18 cellular contexts compared by ENCODE assay signal in genomic region chr4:78004270-78004669, GRCh38. TPM values are rescaled to one million over a fixed set of nuclear protein-coding genes. Genes with fewer than 3 reads are reported as not detected.
"Had no signal": no experiment of that assay in that cellular context is flagged by ENCODE, and none has a peak within 500 bp of the region (broad histone marks: within the 10 kb centered on the region; RNA-seq: fewer than 3 reads in every experiment).

No MANE protein-coding gene starts in this region.

- H3K4me3 Mint-ChIP-seq: activated CD4-positive, alpha-beta T cell treated with anti-CD3 and anti-CD28 coated beads, Interleukin-2, amount 10 ng/mL, durations not matched to agents 7 days and 5 days; activated T-helper 17 cell treated with anti-CD3 and anti-CD28 coated beads, Interleukin-2, amount 50 U/mL, for 72 hours; naive thymus-derived CD8-positive, alpha-beta T cell had no signal

- H3K4me1 Mint-ChIP-seq: activated CD4-positive, alpha-beta T cell treated with anti-CD3 and anti-CD28 coated beads, Interleukin-2, amount 10 ng/mL, durations not matched to agents 7 days and 5 days; activated T-helper 17 cell treated with anti-CD3 and anti-CD28 coated beads, Interleukin-2, amount 50 U/mL, for 72 hours; naive thymus-derived CD8-positive, alpha-beta T cell had no signal

- H3K27ac Mint-ChIP-seq: activated CD4-positive, alpha-beta T cell treated with anti-CD3 and anti-CD28 coated beads, Interleukin-2, amount 10 ng/mL, durations not matched to agents 7 days and 5 days; activated T-helper 17 cell treated with anti-CD3 and anti-CD28 coated beads, Interleukin-2, amount 50 U/mL, for 72 hours; naive thymus-derived CD8-positive, alpha-beta T cell had no signal

- ATAC-seq: activated T-helper 17 cell treated with anti-CD3 and anti-CD28 coated beads, Interleukin-2, amount 50 U/mL, for 72 hours; left cardiac atrium; lower lobe of right lung; naive thymus-derived CD8-positive, alpha-beta T cell had no signal

- DNase-seq: activated CD4-positive, alpha-beta T cell treated with anti-CD3 and anti-CD28 coated beads, Interleukin-2, amount 10 ng/mL, durations not matched to agents 7 days and 5 days; activated CD4-positive, CD25-positive, alpha-beta regulatory T cell; activated naive CD4-positive, alpha-beta T cell treated with anti-CD3 and anti-CD28 coated beads, Interleukin-2, amount 50 U/mL, for 16 hours; activated T-cell treated with anti-CD3 and anti-CD28 coated beads for 4 hours; adrenal gland; hippocampal formation; left cardiac atrium; lower lobe of right lung; naive thymus-derived CD8-positive, alpha-beta T cell; posterior cingulate gyrus; small intestine; T-helper 2 cell; thyroid gland had no signal

- H3K36me3 Mint-ChIP-seq: naive thymus-derived CD8-positive, alpha-beta T cell had no signal

- FAIRE-seq: endothelial cell of umbilical vein had no signal

- H3K4me1 ChIP-seq: adrenal gland, lower lobe of right lung, right atrium auricular region, vagina had no signal

- H3K4me3 ChIP-seq: adrenal gland, lower lobe of right lung, right atrium auricular region, thyroid gland, vagina had no signal

- H3K36me3 ChIP-seq: adrenal gland, lower lobe of right lung, neutrophil, right atrium auricular region, thyroid gland, vagina had no signal

- H3K27ac ChIP-seq: adrenal gland, lower lobe of right lung, neutrophil, right atrium auricular region, vagina had no signal

- H3K9me3 Mint-ChIP-seq: activated CD4-positive, alpha-beta T cell treated with anti-CD3 and anti-CD28 coated beads, Interleukin-2, amount 10 ng/mL, durations not matched to agents 7 days and 5 days; activated T-helper 17 cell treated with anti-CD3 and anti-CD28 coated beads, Interleukin-2, amount 50 U/mL, for 72 hours had no signal

- H3K27me3 ChIP-seq: adrenal gland, neutrophil, right atrium auricular region, thyroid gland, vagina had no signal

- H3K9me3 ChIP-seq: adrenal gland, lower lobe of right lung, neutrophil, right atrium auricular region, thyroid gland, vagina had no signal

RNA-seq across cellular contexts. Expression of gene FRAS1, which starts 52.9 kb away (rescaled TPM):
- total RNA-seq: activated CD4-positive, alpha-beta T cell treated with anti-CD3 and anti-CD28 coated beads, Interleukin-2, amount 10 ng/mL, durations not matched to agents 7 days and 5 days; activated T-helper 17 cell treated with anti-CD3 and anti-CD28 coated beads, Interleukin-2, amount 50 U/mL, for 72 hours; naive thymus-derived CD8-positive, alpha-beta T cell had no signal
